1 cellular context compared by ENCODE assay signal in the genomic region with DNA sequence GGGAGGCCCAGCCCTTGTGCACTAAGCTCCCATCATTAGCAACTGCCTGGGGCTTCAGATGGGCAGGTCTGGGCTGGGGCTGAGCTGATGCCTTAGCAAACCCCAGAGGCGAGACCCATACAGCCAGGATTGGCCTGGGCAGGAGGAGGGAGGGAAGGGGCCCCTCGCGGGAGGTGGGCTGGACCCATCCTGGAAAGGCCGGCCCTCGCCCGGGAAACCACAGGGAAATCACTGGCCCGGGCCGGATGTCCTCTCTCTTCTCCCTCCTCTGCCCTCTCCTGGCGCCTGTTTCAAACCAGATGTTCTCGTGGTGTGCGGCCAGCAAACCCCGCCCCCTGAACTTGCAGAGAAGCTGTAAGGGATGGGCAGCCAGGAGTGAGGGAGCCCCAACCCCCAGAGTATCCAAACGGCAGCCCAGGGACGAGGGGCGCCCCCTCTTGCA.
TF ChIP-seq lines count a peak whose summit lies in the region.

No MANE protein-coding gene starts in this region.

TF ChIP-seq in H1, 55 proteins besides CTCF, POLR2A, EP300 and RAD21:
- TF ChIP-seq SP4 (IDR thresholded peaks at IDR 0.05; ENCODE audit: low read length), result no peak
- no peak for TF ChIP-seq JUN (IDR thresholded peaks at IDR 0.05; ENCODE audit: low read depth, low read length)
- TF ChIP-seq EGR1 (IDR thresholded peaks at IDR 0.05; ENCODE audit: borderline replicate concordance, low read depth, low read length), result no peak
- TF ChIP-seq CBX8 (IDR thresholded peaks at IDR 0.05; ENCODE audit: borderline replicate concordance, low read depth, low read length), result no peak
- TF ChIP-seq POU5F1 (IDR thresholded peaks at IDR 0.05; ENCODE audit: low read depth, low read length), result no peak
- TF ChIP-seq TCF12 (IDR thresholded peaks at IDR 0.05; ENCODE audit: low read depth, low read length), result 0 out of 2 replicates have a peak, but pooled peaks have one; percentile 22
- no peak for TF ChIP-seq TAF7 (optimal IDR thresholded peaks at IDR 0.05; ENCODE audit: borderline replicate concordance, low read depth, low read length)
- TF ChIP-seq CTBP2 (IDR thresholded peaks at IDR 0.05; ENCODE audit: borderline replicate concordance, insufficient read depth, insufficient read length, low read length), result no peak
- TF ChIP-seq RXRA (IDR thresholded peaks at IDR 0.05; ENCODE audit: insufficient read depth, low read depth, low read length), result no peak
- TF ChIP-seq CEBPB (IDR thresholded peaks at IDR 0.05; ENCODE audit: low read depth, low read length), result no peak
- TF ChIP-seq, protein P1, sequence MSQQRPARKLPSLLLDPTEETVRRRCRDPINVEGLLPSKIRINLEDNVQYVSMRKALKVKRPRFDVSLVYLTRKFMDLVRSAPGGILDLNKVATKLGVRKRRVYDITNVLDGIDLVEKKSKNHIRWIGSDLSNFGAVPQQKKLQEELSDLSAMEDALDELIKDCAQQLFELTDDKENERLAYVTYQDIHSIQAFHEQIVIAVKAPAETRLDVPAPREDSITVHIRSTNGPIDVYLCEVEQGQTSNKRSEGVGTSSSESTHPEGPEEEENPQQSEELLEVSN (IDR thresholded peaks at IDR 0.05), result no peak
- no peak for TF ChIP-seq PHF8 (conservative IDR thresholded peaks at IDR 0.05; ENCODE audit: low read depth, low read length)
- TF ChIP-seq YY1 (IDR thresholded peaks at IDR 0.05; ENCODE audit: low read depth, low read length), result 0 out of 2 replicates have a peak, but pooled peaks have one; percentile 45
- TF ChIP-seq CREB1 (IDR thresholded peaks at IDR 0.05), result no peak
- TF ChIP-seq RNF2 (IDR thresholded peaks at IDR 0.05; ENCODE audit: borderline replicate concordance, low read depth, low read length, missing control alignments, poor library complexity, severe bottlenecking), result no peak
- no peak for TF ChIP-seq POLR2AphosphoS5 (IDR thresholded peaks at IDR 0.05; ENCODE audit: low read depth, low read length)
- no peak for TF ChIP-seq ATF3 (IDR thresholded peaks at IDR 0.05; ENCODE audit: insufficient read depth, low read depth, low read length)
